In the genomic region with DNA sequence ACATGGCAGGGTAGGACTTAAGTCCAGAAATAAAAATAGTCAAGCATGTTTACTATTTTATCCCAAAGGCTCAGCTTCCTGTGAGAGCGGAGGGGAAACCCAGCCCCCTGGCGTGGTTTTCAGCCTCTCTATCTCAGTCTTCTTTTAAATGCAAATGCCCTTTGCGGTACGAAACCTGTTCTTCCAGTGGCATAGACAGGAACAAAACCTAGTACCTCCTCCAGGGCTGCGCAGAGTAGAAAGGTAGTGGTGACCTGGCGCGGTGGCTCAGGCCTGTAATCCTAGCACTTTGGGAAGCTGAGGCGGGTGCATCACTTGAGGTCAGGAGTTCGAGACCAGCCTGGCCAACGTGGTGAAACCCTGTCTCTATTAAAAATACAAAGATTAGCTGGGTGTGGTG, we compare ENCODE assay signal across 26 cellular contexts.
"Had no signal": no experiment of that assay in that cellular context is flagged by ENCODE, and none has a peak within 500 bp of the region (broad histone marks: within the 10 kb centered on the region; RNA-seq: fewer than 3 reads in every experiment).

No MANE protein-coding gene starts in this region.

- H3K27me3 ChIP-seq: gastrocnemius medialis, neutrophil, pancreas, right lobe of liver, suprapubic skin, transverse colon, upper lobe of right lung, uterus had no signal

- ATAC-seq: effector memory CD8-positive, alpha-beta T cell; gastrocnemius medialis; heart right ventricle; left lobe of liver; natural killer cell; pancreas; right lobe of liver; stimulated activated naive CD8-positive, alpha-beta T cell treated with anti-CD3 and anti-CD28 coated beads, Interleukin-15, amount 100 ng/mL, for 72 hours; upper lobe of right lung had no signal

- DNase-seq: cortex of kidney; effector memory CD8-positive, alpha-beta T cell; foreskin fibroblast; gastrocnemius medialis; glutamatergic neuron; heart right ventricle; hypothalamus; kidney; natural killer cell; pancreas; right lobe of liver; small intestine; stimulated activated CD4-positive, alpha-beta T cell treated with anti-CD3 and anti-CD28 coated beads, Interleukin-1b, Interleukin-23, amount 100 ng/mL, for 48 hours; stimulated activated CD4-positive, alpha-beta T cell treated with anti-CD3 and anti-CD28 coated beads, Interleukin-4, amount 100 ng/mL, for 1 hour; stimulated activated CD8-positive, alpha-beta memory T cell treated with anti-CD3 and anti-CD28 coated beads, Interleukin-4, amount 100 ng/mL, for 48 hours; stimulated activated naive CD4-positive, alpha-beta T cell; stimulated activated naive CD8-positive, alpha-beta T cell treated with anti-CD3 and anti-CD28 coated beads, Interleukin-15, amount 100 ng/mL, for 72 hours; transverse colon; upper lobe of right lung; uterus had no signal

- H3K4me3 Mint-ChIP-seq: effector memory CD8-positive, alpha-beta T cell; memory B cell; natural killer cell; stimulated activated naive CD8-positive, alpha-beta T cell treated with anti-CD3 and anti-CD28 coated beads, Interleukin-15, amount 100 ng/mL, for 72 hours had no signal

- H3K4me3 ChIP-seq: gastrocnemius medialis, heart right ventricle, lung, pancreas, right lobe of liver, suprapubic skin, transverse colon, upper lobe of right lung, uterus had no signal

- H3K36me3 ChIP-seq: gastrocnemius medialis, heart right ventricle, neutrophil, pancreas, right lobe of liver, suprapubic skin, transverse colon, upper lobe of right lung, uterus had no signal

- H3K27me3 Mint-ChIP-seq: progenitor cell of endocrine pancreas had no signal

- H3K4me1 Mint-ChIP-seq: memory B cell; natural killer cell; stimulated activated naive CD8-positive, alpha-beta T cell treated with anti-CD3 and anti-CD28 coated beads, Interleukin-15, amount 100 ng/mL, for 72 hours had no signal

- H3K36me3 Mint-ChIP-seq: memory B cell, natural killer cell had no signal

- H3K27ac Mint-ChIP-seq: effector memory CD8-positive, alpha-beta T cell; memory B cell; natural killer cell; progenitor cell of endocrine pancreas; stimulated activated naive CD8-positive, alpha-beta T cell treated with anti-CD3 and anti-CD28 coated beads, Interleukin-15, amount 100 ng/mL, for 72 hours had no signal
